12 cellular contexts compared by ENCODE assay signal in the genomic region with DNA sequence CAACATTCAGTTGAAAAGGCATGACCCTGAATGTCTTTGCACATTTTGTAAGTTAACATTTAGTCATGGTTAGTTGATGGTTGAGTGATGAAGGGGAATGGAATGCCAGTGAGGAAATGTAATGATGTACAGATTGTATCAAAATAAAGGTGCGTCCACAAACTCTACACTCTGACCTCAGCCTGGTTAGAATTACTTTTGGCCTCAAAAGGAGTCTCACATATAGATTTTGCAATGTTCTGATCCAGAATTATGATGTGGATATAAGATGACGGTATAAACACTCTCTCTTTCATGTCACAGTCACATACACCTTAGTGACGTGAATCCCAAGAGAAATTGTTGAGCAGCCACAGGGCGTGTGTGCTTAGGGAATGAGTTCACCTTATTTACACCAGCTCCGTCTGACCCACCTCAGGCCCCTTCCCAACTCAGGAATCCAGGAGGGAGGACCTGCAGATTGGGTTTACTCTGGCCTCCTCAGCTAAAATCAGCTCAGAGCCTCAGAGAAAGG.
DNase-seq lines count a peak whose midpoint lies in the region; ATAC-seq and TF ChIP-seq lines count a peak whose summit lies in the region.
"Had no signal": no experiment of that assay in that cellular context is flagged by ENCODE, and none has a peak within 500 bp of the region (broad histone marks: within the 10 kb centered on the region; RNA-seq: fewer than 3 reads in every experiment).

No MANE protein-coding gene starts in this region.

- no peak overlapping the region for H3K9ac ChIP-seq in colonic mucosa (ENCODE audit: low read depth in 2 of 2, low read length in 2 of 2)
- H3K9ac ChIP-seq: parathyroid adenoma had no signal

- no peak overlapping the region for H3K4me3 Mint-ChIP-seq in nephron
- no peak overlapping the region for H3K4me3 Mint-ChIP-seq in activated T-cell treated with anti-CD3 and anti-CD28 coated beads, Interleukin-2, amount 50 U/mL, for 72 hours

- no peaks in the 10 kb centered on the region for H3K36me3 Mint-ChIP-seq in nephron (ENCODE audit: low read depth)
- no peaks in the 10 kb centered on the region for H3K36me3 Mint-ChIP-seq in activated T-cell treated with anti-CD3 and anti-CD28 coated beads, Interleukin-2, amount 50 U/mL, for 72 hours (ENCODE audit: insufficient read depth in 2 of 2)

- no peak for ATAC-seq in activated T-cell treated with anti-CD3 and anti-CD28 coated beads, Interleukin-2, amount 50 U/mL, for 72 hours (replicated peaks in 1 of 2)

- peak overlapping the region in 2 of 3 experiments; percentile 19 to 74 for H3K27ac Mint-ChIP-seq in nephron
- H3K27ac Mint-ChIP-seq in activated T-cell treated with anti-CD3 and anti-CD28 coated beads, Interleukin-2, amount 50 U/mL, for 72 hours: no peak overlapping the region

- no peaks in the 10 kb centered on the region for H3K27me3 Mint-ChIP-seq in nephron (ENCODE audit: low read depth)
- H3K27me3 Mint-ChIP-seq in activated T-cell treated with anti-CD3 and anti-CD28 coated beads, Interleukin-2, amount 50 U/mL, for 72 hours (ENCODE audit: low read depth): peaks cover 26% of the 10 kb centered on the region

- no peaks in the 10 kb centered on the region for H3K36me3 ChIP-seq in colonic mucosa

- DNase-seq in COLO829 (ENCODE audit: low spot score) (peak; percentile 28), M059J (ENCODE audit: low read depth) (peak; percentile 95), epithelial cell of esophagus (ENCODE audit: low read depth) (peak; percentile 95), D341Med (ENCODE audit: low spot score) (no peak), colonic mucosa (no peak)
- DNase-seq in activated naive CD4-positive, alpha-beta T cell treated with Interleukin-2 at 50 U/mL for 16 hours: no peak
- DNase-seq in activated T-cell treated with anti-CD3 and anti-CD28 coated beads, Interleukin-2, amount 50 U/mL, for 72 hours: no peak
- DNase-seq: cortex of kidney, NCI-H1092 had no signal

- intact Hi-C loops in colonic mucosa (cut with DNase I): loop anchor here (2.0 to 10.0 kb wide), 2 partner anchors 237 to 251 kb away; no protein-coding TSS in a partner anchor

- no peak overlapping the region for H3K27ac ChIP-seq in colonic mucosa
- H3K27ac ChIP-seq: parathyroid adenoma, VCaP had no signal

- no peaks in the 10 kb centered on the region for H3K9me3 Mint-ChIP-seq in nephron
- peaks cover 0 to 2% of the 10 kb centered on the region in 2 donors for H3K9me3 Mint-ChIP-seq in activated T-cell treated with anti-CD3 and anti-CD28 coated beads, Interleukin-2, amount 50 U/mL, for 72 hours

- no peak overlapping the region for H3K4me3 ChIP-seq in epithelial cell of esophagus (ENCODE audit: low read length)
- no peak overlapping the region for H3K4me3 ChIP-seq in colonic mucosa

- H3K4me1 Mint-ChIP-seq in nephron: peaks cover 4% of the 10 kb centered on the region
- H3K4me1 Mint-ChIP-seq in activated T-cell treated with anti-CD3 and anti-CD28 coated beads, Interleukin-2, amount 50 U/mL, for 72 hours (ENCODE audit: low read depth): peaks cover 10% of the 10 kb centered on the region

- H3K4me1 ChIP-seq in colonic mucosa: no peaks in the 10 kb centered on the region
- H3K4me1 ChIP-seq: parathyroid adenoma had no signal

- no peaks in the 10 kb centered on the region for H3K27me3 ChIP-seq in colonic mucosa

- no peaks in the 10 kb centered on the region for H3K9me3 ChIP-seq in colonic mucosa

- TF ChIP-seq CTCF in epithelial cell of esophagus (IDR thresholded peaks at IDR 0.05; ENCODE audit: insufficient read depth, low read depth, low read length, missing control alignments) (no peak), nephron (IDR thresholded peaks at IDR 0.05; ENCODE audit: unreplicated experiment in 3 of 3) (no peak), colonic mucosa (IDR thresholded peaks at IDR 0.05) (no peak)

Comparison
In these comparisons a context has a peak if more than half of its experiments do, and no peak if none do; other contexts are left out.
1. DNase-seq: peak in COLO829 (single experiment), M059J (single experiment) and epithelial cell of esophagus (single experiment); none in D341Med (single experiment), colonic mucosa (single experiment), activated naive CD4-positive, alpha-beta T cell treated with Interleukin-2 at 50 U/mL for 16 hours (single experiment) and activated T-cell treated with anti-CD3 and anti-CD28 coated beads, Interleukin-2, amount 50 U/mL, for 72 hours (0 of 2).